In the genomic region with DNA sequence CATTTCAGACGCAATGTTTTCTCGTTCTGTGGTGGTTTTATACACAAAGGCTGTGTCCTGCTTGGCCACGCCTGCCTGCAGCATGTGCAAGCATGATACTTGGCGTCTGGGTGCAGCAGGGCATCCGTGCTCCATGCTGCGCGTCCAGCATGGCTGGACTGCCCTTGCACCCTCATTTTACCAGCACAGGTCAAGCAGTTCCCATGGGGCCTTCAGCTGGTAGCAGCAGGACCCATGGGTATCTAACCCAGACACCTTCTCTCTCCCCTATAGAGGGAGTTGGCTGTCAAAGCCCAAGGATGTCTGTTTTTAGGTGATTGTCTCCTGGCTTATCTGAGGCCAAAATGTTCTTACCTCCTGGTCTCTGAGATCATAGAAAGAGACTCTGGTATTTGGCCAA, we compare ENCODE assay signal across 26 cellular contexts.
"Had no signal": no experiment of that assay in that cellular context is flagged by ENCODE, and none has a peak within 500 bp of the region (broad histone marks: within the 10 kb centered on the region; RNA-seq: fewer than 3 reads in every experiment).

No MANE protein-coding gene starts in this region.

- H3K9me3 Mint-ChIP-seq: activated naive CD4-positive, alpha-beta T cell treated with anti-CD3 and anti-CD28 coated beads, Interleukin-2, amount 50 U/mL, for 24 hours; immature natural killer cell; natural killer cell treated with Interleukin-12 subunit alpha and Interleukin-12 subunit beta and Interleukin-15 and Interleukin-18, amount 100 ng/mL, for 72 hours; stimulated activated naive CD8-positive, alpha-beta T cell treated with anti-CD3 and anti-CD28 coated beads, Interleukin-15, Interleukin-2, amounts not matched to agents 100 ng/mL and 50 ng/mL, for 24 hours; T-cell; T-helper 2 cell treated with Interferon-gamma antibody and Interleukin-4, amounts not matched to agents 5 μg/mL and 100 μg/mL, for 36 hours had no signal

- H3K27ac Mint-ChIP-seq: activated CD4-positive, alpha-beta T cell treated with anti-CD3 and anti-CD28 coated beads for 36 hours; activated naive CD4-positive, alpha-beta T cell treated with anti-CD3 and anti-CD28 coated beads, Interleukin-2, amount 50 U/mL, for 24 hours; endodermal cell; immature natural killer cell; natural killer cell treated with Interleukin-12 subunit alpha and Interleukin-12 subunit beta and Interleukin-15 and Interleukin-18, amount 100 ng/mL, for 72 hours; progenitor cell of endocrine pancreas; stimulated activated naive CD8-positive, alpha-beta T cell treated with anti-CD3 and anti-CD28 coated beads, Interleukin-15, Interleukin-2, amounts not matched to agents 100 ng/mL and 50 ng/mL, for 24 hours; T-cell; T-helper 2 cell treated with Interferon-gamma antibody and Interleukin-4, amounts not matched to agents 5 μg/mL and 100 μg/mL, for 36 hours; WTC11 had no signal

- H3K36me3 Mint-ChIP-seq: activated naive CD4-positive, alpha-beta T cell treated with anti-CD3 and anti-CD28 coated beads, Interleukin-2, amount 50 U/mL, for 24 hours; immature natural killer cell; natural killer cell treated with Interleukin-12 subunit alpha and Interleukin-12 subunit beta and Interleukin-15 and Interleukin-18, amount 100 ng/mL, for 72 hours; T-cell; WTC11 had no signal

- H3K4me3 Mint-ChIP-seq: activated CD4-positive, alpha-beta T cell treated with anti-CD3 and anti-CD28 coated beads for 36 hours; activated naive CD4-positive, alpha-beta T cell treated with anti-CD3 and anti-CD28 coated beads, Interleukin-2, amount 50 U/mL, for 24 hours; immature natural killer cell; natural killer cell treated with Interleukin-12 subunit alpha and Interleukin-12 subunit beta and Interleukin-15 and Interleukin-18, amount 100 ng/mL, for 72 hours; stimulated activated naive CD8-positive, alpha-beta T cell treated with anti-CD3 and anti-CD28 coated beads, Interleukin-15, Interleukin-2, amounts not matched to agents 100 ng/mL and 50 ng/mL, for 24 hours had no signal

- H3K27ac ChIP-seq: body of pancreas, cardiac muscle cell, hepatocyte, left lung, tibial artery had no signal

- H2AFZ ChIP-seq: hepatocyte had no signal

- FAIRE-seq: frontal cortex, TTC549 had no signal

- H3K4me1 Mint-ChIP-seq: activated naive CD4-positive, alpha-beta T cell treated with anti-CD3 and anti-CD28 coated beads, Interleukin-2, amount 50 U/mL, for 24 hours had no signal

- ATAC-seq: activated CD4-positive, alpha-beta T cell treated with anti-CD3 and anti-CD28 coated beads for 36 hours; body of pancreas; left lung; natural killer cell treated with Interleukin-12 subunit alpha and Interleukin-12 subunit beta and Interleukin-15 and Interleukin-18, amount 100 ng/mL, for 72 hours; T-cell had no signal

- H3K27me3 ChIP-seq: body of pancreas, tibial artery had no signal

- H3K36me3 ChIP-seq: cardiac muscle cell, left lung, tibial artery had no signal

- H3K9me3 ChIP-seq: body of pancreas, left lung, tibial artery had no signal

- DNase-seq: activated CD4-positive, alpha-beta T cell treated with anti-CD3 and anti-CD28 coated beads for 36 hours; activated CD4-positive, alpha-beta T cell treated with anti-CD3 and anti-CD28 coated beads, Interleukin-2, amount 50 U/mL, for 4 hours; activated gamma-delta T cell treated with Interleukin-2 at 50 U/mL for 16 hours; activated T-cell treated with anti-CD3 and anti-CD28 coated beads for 4 hours; anterior cingulate cortex; body of pancreas; cortex of kidney; endodermal cell; glutamatergic neuron; immature natural killer cell; left lung; midbrain; right cardiac atrium; stimulated activated CD4-positive, alpha-beta T cell treated with anti-CD3 and anti-CD28 coated beads, Interleukin-1b, Interleukin-23, amount 100 ng/mL, for 48 hours; T-cell; tibial artery had no signal

- H3K4me3 ChIP-seq: body of pancreas, cardiac muscle cell, hepatocyte, left lung, tibial artery had no signal
